ENCODE assay signal across 16 cellular contexts in the genomic region with DNA sequence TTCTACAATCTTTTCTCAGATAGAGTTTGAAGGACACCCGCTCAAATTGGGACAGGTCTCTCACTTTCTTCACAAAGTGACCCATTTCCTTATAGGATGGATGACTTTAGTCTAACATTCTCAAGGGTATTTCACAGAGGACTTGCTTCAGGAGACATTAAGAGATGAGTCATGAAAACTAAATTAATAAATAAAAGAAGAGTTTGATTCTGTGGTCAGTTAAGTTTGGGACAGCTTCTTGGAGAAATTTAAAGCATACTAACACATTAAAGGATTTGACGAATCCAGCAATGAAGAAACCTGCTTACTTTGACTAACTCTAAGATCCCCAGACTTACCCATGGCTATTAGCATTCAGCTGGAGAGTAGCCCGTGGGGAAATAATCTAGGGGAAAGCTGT.
DNase-seq lines count a peak whose midpoint lies in the region; ATAC-seq and TF ChIP-seq lines count a peak whose summit lies in the region.
"Had no signal": no experiment of that assay in that cellular context is flagged by ENCODE, and none has a peak within 500 bp of the region (broad histone marks: within the 10 kb centered on the region; RNA-seq: fewer than 3 reads in every experiment).

No MANE protein-coding gene starts in this region.

- no peaks in the 10 kb centered on the region for H3K27me3 ChIP-seq in heart left ventricle
- no peaks in the 10 kb centered on the region for H3K27me3 ChIP-seq in smooth muscle cell (ENCODE audit: low read depth)

- no peak overlapping the region for H3K9ac ChIP-seq in smooth muscle cell (ENCODE audit: low read depth)

- whole genome bisulfite sequencing in heart left ventricle, 4 donors: 82 to 88% (median 86%) methylated on average over 3 of the region's 3 CpGs
- WGBS in smooth muscle cell (ENCODE audit: low lambda C conversion rate): 77% methylated on average over 3 of the region's 3 CpGs

- H4K20me1 ChIP-seq in smooth muscle cell (ENCODE audit: low read depth): no peaks in the 10 kb centered on the region

- intact Hi-C loops in heart left ventricle (cut with DNase I) (no loop called here), left cardiac atrium (cut with DNase I) (no loop called here)

- no peak for DNase-seq in heart left ventricle
- no peak for DNase-seq in left cardiac atrium
- peak; percentile 19 for DNase-seq in RPMI7951 (ENCODE audit: low read depth)
- peak; percentile 8 for DNase-seq in iris pigment epithelial cell (ENCODE audit: low read depth)
- DNase-seq in smooth muscle cell (lab: John Stamatoyannopoulos, UW; ENCODE audit: unreplicated experiment): no peak
- DNase-seq in kidney glomerular epithelial cell (lab: John Stamatoyannopoulos, UW): no peak
- DNase-seq: AML-193, DMS79, NCI-H1105 treated with DMSO at 0.1 percent for 48 hours, NCI-H1694 treated with DMSO at 0.1 percent for 48 hours, NCI-H774 had no signal

- ATAC-seq in heart left ventricle: no peak
- ATAC-seq in left cardiac atrium: no peak
- no peak for ATAC-seq in GM19328 (IDR thresholded peaks at IDR 0.05; ENCODE audit: unreplicated experiment)
- no peak for ATAC-seq in HG02840 (IDR thresholded peaks at IDR 0.05; ENCODE audit: low FRiP score, unreplicated experiment)

- H3K36me3 ChIP-seq in heart left ventricle (no peaks in the 10 kb centered on the region), smooth muscle cell (ENCODE audit: low read depth) (no peaks in the 10 kb centered on the region)
- H3K36me3 ChIP-seq: HAP-1 had no signal

- TF ChIP-seq CTCF in heart left ventricle (IDR thresholded peaks at IDR 0.05): no peak
- no peak for TF ChIP-seq CTCF in smooth muscle cell (IDR thresholded peaks at IDR 0.05; ENCODE audit: borderline replicate concordance, insufficient read depth, poor library complexity, severe bottlenecking)

- peaks cover 0 to 41% (median 17%) of the 10 kb centered on the region in 12 donors for H3K4me1 ChIP-seq in heart left ventricle
- H3K4me1 ChIP-seq in smooth muscle cell (ENCODE audit: low read depth): peaks cover 26% of the 10 kb centered on the region

- H3K79me2 ChIP-seq in smooth muscle cell (ENCODE audit: low read depth): no peaks in the 10 kb centered on the region

- no peak for TF ChIP-seq POLR2A in heart left ventricle (IDR thresholded peaks at IDR 0.05)

- H3K4me3 ChIP-seq in heart left ventricle (no peak overlapping the region), smooth muscle cell (no peak overlapping the region)
- H3K4me3 ChIP-seq: HAP-1 had no signal

- no peak overlapping the region for H2AFZ ChIP-seq in smooth muscle cell (ENCODE audit: low read depth)

- H3K9me3 ChIP-seq in heart left ventricle: peaks cover 0 to 8% (median 0%) of the 10 kb centered on the region in 12 donors
- H3K9me3 ChIP-seq in smooth muscle cell (replicated peaks; ENCODE audit: low read depth): no peaks in the 10 kb centered on the region
- H3K9me3 ChIP-seq: HAP-1 had no signal

- H3K27ac ChIP-seq in heart left ventricle (peak overlapping the region in 7 of 12 donors; percentile 49 to 77 (median 66)), smooth muscle cell (ENCODE audit: low read depth) (peak overlapping the region; percentile 82)
- H3K27ac ChIP-seq: 22Rv1, C4-2B had no signal

- peak overlapping the region; percentile 58 for H3K4me2 ChIP-seq in smooth muscle cell

- H3F3A ChIP-seq in smooth muscle cell (ENCODE audit: low read depth): no peaks in the 10 kb centered on the region

Comparison
In these comparisons a context has a peak if more than half of its experiments do, and no peak if none do; other contexts are left out.
1. DNase-seq: peak in RPMI7951 (single experiment) and iris pigment epithelial cell (single experiment); none in heart left ventricle (0 of 5), left cardiac atrium (single experiment), smooth muscle cell (single experiment) and kidney glomerular epithelial cell (single experiment).